21 cellular contexts compared by ENCODE assay signal in the genomic region with DNA sequence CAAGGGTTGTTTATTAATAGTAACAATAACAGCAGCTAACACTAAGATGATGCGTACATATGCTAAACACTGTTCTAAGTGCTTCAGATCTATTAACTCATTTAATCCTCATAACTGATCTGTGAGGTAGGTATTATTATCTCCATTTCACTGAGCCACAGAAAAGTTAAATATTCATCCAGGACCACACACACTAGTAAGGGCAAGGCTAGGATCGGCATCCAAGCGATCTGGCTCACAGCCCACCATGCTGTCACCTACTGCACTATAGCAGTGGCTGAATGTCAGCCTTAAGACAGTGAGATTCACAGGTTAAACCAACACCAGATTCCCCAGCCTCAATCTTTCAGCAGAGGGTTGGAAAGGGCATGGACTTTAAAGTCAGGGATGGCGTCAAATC.
"Had no signal": no experiment of that assay in that cellular context is flagged by ENCODE, and none has a peak within 500 bp of the region (broad histone marks: within the 10 kb centered on the region; RNA-seq: fewer than 3 reads in every experiment).

No MANE protein-coding gene starts in this region.

- H3K4me3 ChIP-seq: body of pancreas, colonic mucosa, dorsolateral prefrontal cortex, testis, uterus had no signal

- ATAC-seq: activated CD8-positive, alpha-beta T cell treated with anti-CD3 and anti-CD28 coated beads, Interleukin-2, amount 10 ng/mL, durations not matched to agents 7 days and 5 days; body of pancreas; effector memory CD8-positive, alpha-beta T cell; stimulated activated effector memory CD8-positive, alpha-beta T cell treated with anti-CD3 and anti-CD28 coated beads, Interleukin-12 subunit alpha, Interleukin-12 subunit beta, amount 100 ng/mL, for 72 hours; T-cell had no signal

- H3K27ac ChIP-seq: body of pancreas, colonic mucosa, dorsolateral prefrontal cortex, testis, uterus had no signal

- H3K36me3 ChIP-seq: colonic mucosa, uterus had no signal

- DNase-seq: activated CD4-positive, alpha-beta T cell treated with anti-CD3 and anti-CD28 coated beads for 1 hour; activated CD4-positive, alpha-beta T cell treated with anti-CD3 and anti-CD28 coated beads, Interleukin-2, amount 50 U/mL, for 1 hour; activated CD8-positive, alpha-beta T cell treated with anti-CD3 and anti-CD28 coated beads, Interleukin-2, amount 10 ng/mL, durations not matched to agents 7 days and 5 days; activated gamma-delta T cell; anterior cingulate cortex; body of pancreas; central memory CD4-positive, alpha-beta T cell; colonic mucosa; effector memory CD8-positive, alpha-beta T cell; foreskin melanocyte; glutamatergic neuron; hippocampal formation; kidney glomerular epithelial cell; nucleus accumbens; stimulated activated CD4-positive, alpha-beta T cell treated with anti-CD3 and anti-CD28 coated beads, Interleukin-2, amount 100 ng/mL, for 24 hours; T-cell; testis; trophoblast cell; uterus had no signal

- H3K9me3 ChIP-seq: body of pancreas, colonic mucosa, testis, uterus had no signal

- H3K27me3 ChIP-seq: body of pancreas, colonic mucosa, dorsolateral prefrontal cortex, testis, uterus had no signal

- H3K4me1 ChIP-seq: body of pancreas had no signal
